In genomic region chr19:54464624-54465266, GRCh38 we compare ENCODE assay signal across 8 cellular contexts. TPM values are rescaled to one million over a fixed set of nuclear protein-coding genes. Genes with fewer than 3 reads are reported as not detected.
DNase-seq lines count a peak whose midpoint lies in the region; ATAC-seq, FAIRE-seq and TF ChIP-seq lines count a peak whose summit lies in the region.

No MANE protein-coding gene starts in this region.

- H3K79me2 ChIP-seq in HCT116 (ENCODE audit: insufficient read depth, low read length) (peaks cover 28% of the 10 kb centered on the region), MM.1S (ENCODE audit: low read length) (peaks cover 8% of the 10 kb centered on the region; the same call in 1 of the 2 replicates), hepatocyte (peaks cover 13% of the 10 kb centered on the region)

- peaks cover 7 to 26% of the 10 kb centered on the region in 2 experiments; a peak in 3 of 4 replicates for H3K4me1 ChIP-seq in HCT116 (ENCODE audit: control insufficient read depth in 1 of 2, insufficient read depth in 2 of 2, low read length in 2 of 2)
- H3K4me1 ChIP-seq in MM.1S (ENCODE audit: low read length): peaks cover 5% of the 10 kb centered on the region; the same call in 1 of the 2 replicates
- peaks cover 14 to 20% of the 10 kb centered on the region in 2 donors for H3K4me1 ChIP-seq in ascending aorta
- peaks cover 19% of the 10 kb centered on the region for H3K4me1 ChIP-seq in hepatocyte (ENCODE audit: insufficient read depth)

- H3K27me3 ChIP-seq in HCT116 (ENCODE audit: insufficient read depth, low read length) (no peaks in the 10 kb centered on the region), MM.1S (replicated peaks; ENCODE audit: insufficient read depth, low read length) (peaks cover 33% of the 10 kb centered on the region), ascending aorta (no peaks in the 10 kb centered on the region), hepatocyte (no peaks in the 10 kb centered on the region)

- RAD21 ChIA-PET in HCT116 (lab: Charles Lee; ENCODE audit: low non-redundant PET in 1 of 2, low total read pairs in 2 of 2, uncharacterized antibody in 2 of 2, unreplicated experiment in 2 of 2): no interaction called here

- peak overlapping the region; percentile 82 for H3K27ac Mint-ChIP-seq in T-helper 17 cell

- peaks cover 24% of the 10 kb centered on the region for H3K4me1 Mint-ChIP-seq in T-helper 17 cell

- CTCF ChIA-PET in HCT116 (lab: Charles Lee): no interaction called here

- H3K27ac ChIP-seq in HCT116 (ENCODE audit: low read depth, low read length) (peak overlapping the region; percentile 99), MM.1S (ENCODE audit: low read length) (peak overlapping the region; percentile 94), ascending aorta (peak overlapping the region; percentile 97), hepatocyte (peak overlapping the region; percentile 88)

- BruUV-seq in HCT116 (replicated peaks; lab: Mats Ljungman, UMichigan): no TSS peak

- intact Hi-C loops in HCT116 (cut with micrococcal nuclease) (no loop called here), ascending aorta (cut with DNase I) (loop anchor here (1.0 to 10.0 kb wide), 8 partner anchors 272 to 1132 kb away; partner anchors contain the start of genes CNOT3, MYADM, NDUFA3 and OSCAR)

- H3K4me3 Mint-ChIP-seq in T-helper 17 cell: peak overlapping the region; percentile 78

- peak; percentile 90 for DNase-seq in GM12891 (ENCODE audit: insufficient read length, low spot score)
- peak; percentile 69 for DNase-seq in HCT116 (ENCODE audit: low read depth, low spot score)
- peak; percentile 89 for DNase-seq in MM.1S
- peak in 2 of 3 donors; percentile 56 to 61 for DNase-seq in T-helper 17 cell
- DNase-seq in ascending aorta (ENCODE audit: low spot score in 2 of 2): peak; percentile 65 to 96
- peak; percentile 96 for DNase-seq in hepatocyte (ENCODE audit: low spot score)
- DNase-seq in renal cortical epithelial cell (ENCODE audit: low read depth): peak; percentile 68
- no peak for DNase-seq in NCI-H2107 treated with DMSO at 0.1 percent for 48 hours (lab: John Stamatoyannopoulos, UW; ENCODE audit: unreplicated experiment)

- H3K4me2 ChIP-seq in HCT116 (ENCODE audit: low read length) (peak overlapping the region; percentile 97), MM.1S (ENCODE audit: low read depth, low read length) (peak overlapping the region; percentile 93), hepatocyte (peak overlapping the region; percentile 91)

- POLR2A ChIA-PET in HCT116 (lab: Charles Lee): interaction anchor here (2.3 kb wide), 1 partner anchor 16 kb away, joined by 5 read pairs; the partner anchor contains the start of gene LENG8

- TF ChIP-seq POLR2A in GM12891 (IDR thresholded peaks at IDR 0.05; ENCODE audit: low read depth, low read length) (0 out of 2 replicates have a peak, but pooled peaks have one; percentile 15), HCT116 (IDR thresholded peaks at IDR 0.05; ENCODE audit: borderline replicate concordance, extremely low read depth, insufficient read depth, insufficient read length) (peak; percentile 26)

- H3K4me3 ChIP-seq in HCT116 (replicated peaks in 1 of 2; ENCODE audit: low read depth in 1 of 2, low read length in 2 of 2): peak overlapping the region; percentile 50 to 83
- peak overlapping the region; percentile 72 for H3K4me3 ChIP-seq in MM.1S (ENCODE audit: low read length)
- H3K4me3 ChIP-seq in ascending aorta: peak overlapping the region; percentile 60 to 79
- peak overlapping the region; percentile 18 for H3K4me3 ChIP-seq in hepatocyte

- no peaks in the 10 kb centered on the region for H3K9me2 ChIP-seq in HCT116 (ENCODE audit: insufficient read depth)
- H3K9me2 ChIP-seq in MM.1S (replicated peaks; ENCODE audit: insufficient read depth, low read length): no peaks in the 10 kb centered on the region
- H3K9me2 ChIP-seq in hepatocyte (replicated peaks; ENCODE audit: insufficient read depth): no peaks in the 10 kb centered on the region

- TF ChIP-seq RAD21 in HCT116 (IDR thresholded peaks at IDR 0.05; ENCODE audit: low read depth): no peak

- no peak for FAIRE-seq in GM12891 (lab: Jason Lieb, UNC)

- peaks cover 7 to 12% of the 10 kb centered on the region in 2 experiments; a peak in 3 of 4 replicates for H3K36me3 ChIP-seq in HCT116 (ENCODE audit: control insufficient read depth in 1 of 2, insufficient read depth in 2 of 2, low read length in 2 of 2)
- no peaks in the 10 kb centered on the region for H3K36me3 ChIP-seq in MM.1S (replicated peaks; ENCODE audit: insufficient read depth, low read length)
- H3K36me3 ChIP-seq in ascending aorta: peaks cover 20 to 23% of the 10 kb centered on the region in 2 donors
- no peaks in the 10 kb centered on the region for H3K36me3 ChIP-seq in hepatocyte (replicated peaks; ENCODE audit: insufficient read depth, low read depth)

- H3F3A ChIP-seq in MM.1S (ENCODE audit: insufficient read depth, low read length): peaks cover 9% of the 10 kb centered on the region

- no peak for TF ChIP-seq CTCF in HCT116 (IDR thresholded peaks at IDR 0.05 in 2 of 3, conservative IDR thresholded peaks at IDR 0.05 in 1 of 3; ENCODE audit: borderline replicate concordance in 1 of 3, insufficient read depth in 1 of 3, low read depth in 2 of 3, low read length in 2 of 3)
- no peak for TF ChIP-seq CTCF in MM.1S (IDR thresholded peaks at IDR 0.05; ENCODE audit: low read length)
- TF ChIP-seq CTCF in ascending aorta (IDR thresholded peaks at IDR 0.05): no peak
- TF ChIP-seq CTCF in hepatocyte (IDR thresholded peaks at IDR 0.05; ENCODE audit: poor library complexity): no peak

- H4K20me1 ChIP-seq in HCT116 (ENCODE audit: insufficient read depth) (no peaks in the 10 kb centered on the region), MM.1S (ENCODE audit: insufficient read depth, low read length) (no peaks in the 10 kb centered on the region), hepatocyte (ENCODE audit: insufficient read depth, poor library complexity, severe bottlenecking) (peaks cover 13% of the 10 kb centered on the region)

- peaks cover 10% of the 10 kb centered on the region for H3K27me3 Mint-ChIP-seq in T-helper 17 cell

- 1% methylated on average over 37 of the region's 61 CpGs for WGBS in hepatocyte (ENCODE audit: low lambda C conversion rate, missing lambda C conversion rate)

- H3K9me3 ChIP-seq in HCT116 (ENCODE audit: control insufficient read depth in 1 of 2, insufficient read depth in 1 of 2, low read depth in 1 of 2, low read length in 2 of 2) (no peaks in the 10 kb centered on the region), MM.1S (replicated peaks; ENCODE audit: insufficient read depth, low read length) (no peaks in the 10 kb centered on the region), T-helper 17 cell (ENCODE audit: control insufficient read depth, low read length, poor library complexity, severe bottlenecking) (no peaks in the 10 kb centered on the region), ascending aorta (no peaks in the 10 kb centered on the region), hepatocyte (ENCODE audit: low read depth) (no peaks in the 10 kb centered on the region)

- no peak overlapping the region for H2AFZ ChIP-seq in HCT116 (ENCODE audit: low read depth, low read length, poor library complexity, severe bottlenecking)
- peak overlapping the region; percentile 76 for H2AFZ ChIP-seq in MM.1S (ENCODE audit: low read length)
- no peak overlapping the region for H2AFZ ChIP-seq in hepatocyte

- ATAC-seq in HCT116 (peak; percentile 70), T-helper 17 cell (peak; percentile 20)

- H3K9ac ChIP-seq in HCT116 (ENCODE audit: low read length): peak overlapping the region; percentile 96
- H3K9ac ChIP-seq in MM.1S (ENCODE audit: low read length): peak overlapping the region; percentile 68

- H3K36me3 Mint-ChIP-seq in T-helper 17 cell (ENCODE audit: low read depth): no peaks in the 10 kb centered on the region

TF ChIP-seq in GM12891, 5 proteins besides CTCF, POLR2A, EP300 and RAD21 (continues in another document):
- TF ChIP-seq SPI1 (IDR thresholded peaks at IDR 0.05; ENCODE audit: low read depth, low read length) (no peak), POLR2AphosphoS5 (IDR thresholded peaks at IDR 0.05; ENCODE audit: low read depth, low read length) (peak; percentile 31; the same call in 1 of the 2 replicates), TAF1 (IDR thresholded peaks at IDR 0.05; ENCODE audit: low read depth, low read length) (no peak)

TF ChIP-seq in HCT116, 20 proteins besides CTCF, POLR2A, EP300 and RAD21 (continues in another document):
- no peak for TF ChIP-seq ZNF274 (IDR thresholded peaks at IDR 0.05; ENCODE audit: low read depth, low read length)
- peak; percentile 92 for TF ChIP-seq MAX (IDR thresholded peaks at IDR 0.05)

RNA-seq across cellular contexts. Expression of gene LENG9, which starts 1.2 kb away (rescaled TPM):
- polyA plus RNA-seq in GM12891 (2012; ENCODE audit: low read depth, missing spikeins): 2.0 TPM
- total RNA-seq in HCT116 (2021; ENCODE audit: unreplicated experiment) (9.0 TPM), T-helper 17 cell (1 to 10 TPM; 4.4 to 6.0 TPM), ascending aorta (10.1 TPM), hepatocyte (3.1 and 7.9 TPM in 2 replicates), renal cortical epithelial cell (7.7 and 9.6 TPM in 2 replicates)
- 4.9 and 6.4 TPM in 2 replicates for polyA plus RNA-seq in HCT116 (2012)
- 0.59 and 1.00 TPM in 2 replicates for polyA plus RNA-seq in hepatocyte

RNA-seq across cellular contexts. Expression of gene CDC42EP5, which starts 8.4 kb away (rescaled TPM):
- 1.3 TPM for polyA plus RNA-seq in GM12891 (2012; ENCODE audit: low read depth, missing spikeins)
- total RNA-seq in HCT116 (2021; ENCODE audit: unreplicated experiment) (0.64 TPM), T-helper 17 cell (not detected), ascending aorta (153 TPM), hepatocyte (43.1 and 46.8 TPM in 2 replicates), renal cortical epithelial cell (4.7 and 26.7 TPM in 2 replicates)
- 0.75 and 0.91 TPM in 2 replicates for polyA plus RNA-seq in HCT116 (2012)
- 71.2 and 71.5 TPM in 2 replicates for polyA plus RNA-seq in hepatocyte

RNA-seq across cellular contexts. Expression of gene LENG8, which starts 15.7 kb away (rescaled TPM):
- 142 TPM for polyA plus RNA-seq in GM12891 (2012; ENCODE audit: low read depth, missing spikeins)
- total RNA-seq in HCT116 (2021; ENCODE audit: unreplicated experiment) (196 TPM), T-helper 17 cell (100 to 1,000 TPM; 471 to 480 TPM), ascending aorta (402 TPM), hepatocyte (36.6 and 40.9 TPM in 2 replicates), renal cortical epithelial cell (26.7 and 52.5 TPM in 2 replicates)
- polyA plus RNA-seq in HCT116 (2012): 108 and 110 TPM in 2 replicates
- polyA plus RNA-seq in hepatocyte: 54.0 and 69.7 TPM in 2 replicates

RNA-seq across cellular contexts. Expression of gene LAIR2, which starts 37.9 kb away (rescaled TPM):
- polyA plus RNA-seq in GM12891 (2012; ENCODE audit: low read depth, missing spikeins): 1.2 TPM
- not detected for total RNA-seq in HCT116 (2021; ENCODE audit: unreplicated experiment)
- polyA plus RNA-seq in HCT116 (2012): not detected in 2 replicates
- total RNA-seq in T-helper 17 cell: 1 to 10 TPM in 1 of 2 donors, under 1 TPM in 1; 0.94 to 1.7 TPM
- total RNA-seq in ascending aorta: not detected
- not detected in 2 replicates for total RNA-seq in hepatocyte
- not detected in 2 replicates for polyA plus RNA-seq in hepatocyte
- total RNA-seq in renal cortical epithelial cell: not detected in 2 replicates

RNA-seq across cellular contexts. Expression of gene TTYH1, which starts 49.5 kb away (rescaled TPM):
- 0.58 TPM for polyA plus RNA-seq in GM12891 (2012; ENCODE audit: low read depth, missing spikeins)
- total RNA-seq in HCT116 (2021; ENCODE audit: unreplicated experiment): 0.37 TPM
- polyA plus RNA-seq in HCT116 (2012): 0.92 and 1.2 TPM in 2 replicates
- total RNA-seq in T-helper 17 cell: not detected
- 58.4 TPM for total RNA-seq in ascending aorta
- 7.0 and 7.1 TPM in 2 replicates for total RNA-seq in hepatocyte
- 11.0 and 19.3 TPM in 2 replicates for polyA plus RNA-seq in hepatocyte
- not detected in 2 replicates for total RNA-seq in renal cortical epithelial cell

Comparison
In these comparisons a context has a peak if more than half of its experiments do, and no peak if none do; other contexts are left out.
1. H3K4me3 ChIP-seq: peak in every context shown above with its lines; median percentile 72 in MM.1S; 70 in ascending aorta; 66 in HCT116; 18 in hepatocyte.